Comparison of ENCODE assay signal across 1 cellular context in the genomic region with DNA sequence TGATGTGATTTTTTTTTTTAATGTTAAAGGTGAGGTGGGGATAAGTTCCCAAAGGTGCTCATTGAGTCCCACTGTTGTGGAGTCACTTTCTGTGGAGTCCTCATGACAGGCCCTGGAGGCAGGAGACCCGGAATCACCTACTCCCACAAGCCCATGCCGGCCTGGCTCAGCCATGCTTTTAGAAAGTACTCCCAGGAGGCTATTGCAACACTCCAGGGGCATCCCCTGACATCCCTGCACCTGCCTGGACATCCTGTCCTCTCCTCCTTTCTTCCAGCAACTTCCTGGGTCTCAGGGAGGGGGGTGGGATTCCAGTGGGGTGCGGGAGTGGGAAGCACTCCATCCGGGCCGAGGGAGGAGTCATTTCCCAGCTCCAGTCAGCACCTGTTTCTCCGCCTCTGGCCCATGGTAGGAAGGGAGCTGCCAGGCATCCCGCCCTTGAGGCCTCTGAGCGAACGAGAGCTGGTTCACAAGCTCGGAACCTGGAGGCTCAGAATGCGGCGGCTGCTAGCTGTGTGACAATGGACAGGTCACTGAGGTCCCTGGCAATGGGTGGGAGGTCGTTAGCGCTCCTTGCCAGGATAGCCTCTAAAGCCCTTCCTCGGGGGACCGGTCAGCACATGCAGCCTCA.
TF ChIP-seq lines count a peak whose summit lies in the region.

No MANE protein-coding gene starts in this region.

TF ChIP-seq in H1, 55 proteins besides CTCF, POLR2A, EP300 and RAD21:
- TF ChIP-seq, protein P1, sequence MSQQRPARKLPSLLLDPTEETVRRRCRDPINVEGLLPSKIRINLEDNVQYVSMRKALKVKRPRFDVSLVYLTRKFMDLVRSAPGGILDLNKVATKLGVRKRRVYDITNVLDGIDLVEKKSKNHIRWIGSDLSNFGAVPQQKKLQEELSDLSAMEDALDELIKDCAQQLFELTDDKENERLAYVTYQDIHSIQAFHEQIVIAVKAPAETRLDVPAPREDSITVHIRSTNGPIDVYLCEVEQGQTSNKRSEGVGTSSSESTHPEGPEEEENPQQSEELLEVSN (IDR thresholded peaks at IDR 0.05) = peak; percentile 56; the same call in 1 of the 2 replicates
- TF ChIP-seq HDAC2 (IDR thresholded peaks at IDR 0.05; ENCODE audit: borderline replicate concordance in 1 of 2, low read depth in 2 of 2, low read length in 2 of 2) = no peak
- TF ChIP-seq, protein P2, sequence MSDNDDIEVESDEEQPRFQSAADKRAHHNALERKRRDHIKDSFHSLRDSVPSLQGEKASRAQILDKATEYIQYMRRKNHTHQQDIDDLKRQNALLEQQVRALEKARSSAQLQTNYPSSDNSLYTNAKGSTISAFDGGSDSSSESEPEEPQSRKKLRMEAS (IDR thresholded peaks at IDR 0.05) = peak; percentile 26; the same call in 1 of the 2 replicates
TF ChIP-seq in H1: peak in this region for 2.
